In genomic region chrX:135974279-135974856, GRCh38 we compare ENCODE assay signal across 8 cellular contexts.
A peak's percentile ranks its signal among the peaks of the same experiment; 100 is the strongest.
DNase-seq lines count a peak whose midpoint lies in the region; ATAC-seq and TF ChIP-seq lines count a peak whose summit lies in the region.

No MANE protein-coding gene starts in this region.

- H4K20me1 ChIP-seq in DND-41 (ENCODE audit: insufficient read depth, low read length) (peaks cover 3% of the 10 kb centered on the region; the same call in 1 of the 2 replicates), MM.1S (ENCODE audit: insufficient read depth, low read length) (no peaks in the 10 kb centered on the region)

- H3K36me3 Mint-ChIP-seq in memory B cell, result no peaks in the 10 kb centered on the region

- H3K36me3 ChIP-seq in DND-41 (ENCODE audit: insufficient read depth, low read length) (peaks cover 5% of the 10 kb centered on the region; the same call in 1 of the 2 replicates), MM.1S (replicated peaks; ENCODE audit: insufficient read depth, low read length) (no peaks in the 10 kb centered on the region), duodenal mucosa (ENCODE audit: control insufficient read depth in 1 of 2, insufficient read depth in 2 of 2, low read length in 2 of 2) (no peaks in the 10 kb centered on the region)

- DNase-seq in DND-41, result peak; percentile 78
- DNase-seq in MM.1S, result peak; percentile 44
- peak; percentile 62 for DNase-seq in activated CD4-positive, alpha-beta T cell treated with anti-CD3 and anti-CD28 coated beads for 48 hours
- DNase-seq in memory B cell (ENCODE audit: low spot score in 2 of 2), result no peak
- peak; percentile 39 for DNase-seq in stimulated activated CD8-positive, alpha-beta memory T cell treated with anti-CD3 and anti-CD28 coated beads, Interleukin-12 subunit alpha, Interleukin-12 subunit beta, amount 100 ng/mL, for 24 hours (ENCODE audit: extremely low read depth)

- H3K4me3 ChIP-seq in DND-41 (ENCODE audit: low read depth in 1 of 2, low read length in 2 of 2) (peak overlapping the region; percentile 27 to 67; a peak in 3 of 4 replicates), MM.1S (ENCODE audit: low read length) (peak overlapping the region; percentile 57), duodenal mucosa (ENCODE audit: low read depth in 1 of 2, low read length in 2 of 2) (peak overlapping the region; percentile 58 to 62)

- H2AFZ ChIP-seq in DND-41 (ENCODE audit: low read depth, low read length) (peak overlapping the region; percentile 87), MM.1S (ENCODE audit: low read length) (0 out of 2 replicates have a peak overlapping the region, but pooled peaks have one; percentile 38)

- no peaks in the 10 kb centered on the region for H3K9me2 ChIP-seq in MM.1S (replicated peaks; ENCODE audit: insufficient read depth, low read length)

- H3K9me3 ChIP-seq in DND-41 (ENCODE audit: insufficient read depth, low read length, severe bottlenecking) (no peaks in the 10 kb centered on the region), MM.1S (replicated peaks; ENCODE audit: insufficient read depth, low read length) (no peaks in the 10 kb centered on the region), duodenal mucosa (ENCODE audit: control insufficient read depth in 1 of 2, low read length in 2 of 2) (no peaks in the 10 kb centered on the region)

- peaks cover 13% of the 10 kb centered on the region for H3K4me1 Mint-ChIP-seq in memory B cell

- H3K27me3 Mint-ChIP-seq in memory B cell, result no peaks in the 10 kb centered on the region

- H3K4me1 ChIP-seq in DND-41 (ENCODE audit: insufficient read depth, low read length), result peaks cover 28% of the 10 kb centered on the region
- H3K4me1 ChIP-seq in MM.1S (ENCODE audit: low read length), result no peaks in the 10 kb centered on the region
- H3K4me1 ChIP-seq in duodenal mucosa (ENCODE audit: control insufficient read depth in 1 of 2, insufficient read depth in 2 of 2, low read length in 2 of 2), result peaks cover 8 to 15% of the 10 kb centered on the region in 2 donors

- H3K79me2 ChIP-seq in DND-41 (ENCODE audit: insufficient read depth, low read length) (peaks cover 35% of the 10 kb centered on the region), MM.1S (ENCODE audit: low read length) (peaks cover 23% of the 10 kb centered on the region)

- no peaks in the 10 kb centered on the region for H3F3A ChIP-seq in MM.1S (ENCODE audit: insufficient read depth, low read length)

- H3K27me3 ChIP-seq in DND-41 (ENCODE audit: insufficient read depth, low read length, poor library complexity) (no peaks in the 10 kb centered on the region), MM.1S (replicated peaks; ENCODE audit: insufficient read depth, low read length) (no peaks in the 10 kb centered on the region), duodenal mucosa (ENCODE audit: control insufficient read depth in 1 of 2, insufficient read depth in 2 of 2, low read length in 2 of 2) (no peaks in the 10 kb centered on the region)

- ATAC-seq in DND-41 (ENCODE audit: insufficient read depth, low read depth) (peak; percentile 73), memory B cell (ENCODE audit: low read depth) (peak; percentile 30), HG03460 (IDR thresholded peaks at IDR 0.05; ENCODE audit: unreplicated experiment) (no peak), GM19455 (IDR thresholded peaks at IDR 0.05; ENCODE audit: unreplicated experiment) (no peak)

- H3K27ac Mint-ChIP-seq in memory B cell, result no peak overlapping the region

- H3K4me3 Mint-ChIP-seq in memory B cell, result peak overlapping the region; percentile 80

- H3K9me3 Mint-ChIP-seq in memory B cell, result no peaks in the 10 kb centered on the region

- H3K9ac ChIP-seq in DND-41 (ENCODE audit: low read depth, low read length) (peak overlapping the region; percentile 60), MM.1S (ENCODE audit: low read length) (no peak overlapping the region; the same call in 1 of the 2 replicates), duodenal mucosa (ENCODE audit: low read depth in 1 of 2, low read length in 2 of 2) (peak overlapping the region in 1 of 2 donors; percentile 48)

- H3K27ac ChIP-seq in DND-41 (ENCODE audit: low read length) (peak overlapping the region; percentile 89), MM.1S (ENCODE audit: low read length) (no peak overlapping the region), duodenal mucosa (ENCODE audit: low read depth, low read length) (no peak overlapping the region)

- TF ChIP-seq CTCF in DND-41 (IDR thresholded peaks at IDR 0.05; ENCODE audit: borderline replicate concordance, extremely low read depth, low read length, poor library complexity, severe bottlenecking) (no peak), MM.1S (IDR thresholded peaks at IDR 0.05; ENCODE audit: low read length) (no peak)

- H3K4me2 ChIP-seq in DND-41 (ENCODE audit: insufficient read depth, low read length) (peak overlapping the region; percentile 84), MM.1S (ENCODE audit: low read depth, low read length) (peak overlapping the region; percentile 66)

Comparison
In these comparisons a context has a peak if more than half of its experiments do, and no peak if none do; other contexts are left out.
1. ATAC-seq: peak in DND-41 (single experiment) and memory B cell (single experiment); none in HG03460 (single experiment) and GM19455 (single experiment).
2. DNase-seq: peak in DND-41 (single experiment), MM.1S (single experiment), activated CD4-positive, alpha-beta T cell treated with anti-CD3 and anti-CD28 coated beads for 48 hours (single experiment) and stimulated activated CD8-positive, alpha-beta memory T cell treated with anti-CD3 and anti-CD28 coated beads, Interleukin-12 subunit alpha, Interleukin-12 subunit beta, amount 100 ng/mL, for 24 hours (single experiment); none in memory B cell (0 of 2).
3. Peak in every context shown above with its lines, with median percentiles within 50 percentile points of each other: H3K4me3 ChIP-seq.